ENCODE assay signal across 16 cellular contexts in genomic region chr10:13338337-13339128, GRCh38. TPM values are rescaled to one million over a fixed set of nuclear protein-coding genes. Genes with fewer than 3 reads are reported as not detected.
A peak's percentile ranks its signal among the peaks of the same experiment; 100 is the strongest.
DNase-seq lines count a peak whose midpoint lies in the region; ATAC-seq, FAIRE-seq and TF ChIP-seq lines count a peak whose summit lies in the region.
"Had no signal": no experiment of that assay in that cellular context is flagged by ENCODE, and none has a peak within 500 bp of the region (broad histone marks: within the 10 kb centered on the region; RNA-seq: fewer than 3 reads in every experiment).

No MANE protein-coding gene starts in this region.

- H2AFZ ChIP-seq in KMS-11 (ENCODE audit: low read depth) (no peak overlapping the region), endothelial cell of umbilical vein (ENCODE audit: low read depth, low read length) (no peak overlapping the region)

- dilution Hi-C loops in endothelial cell of umbilical vein (cut with MboI; ENCODE audit: extremely low pct_ligation_motif_present, low sequenced_read_pairs), result no loop called here

- peak; percentile 33 for FAIRE-seq in endothelial cell of umbilical vein (lab: Jason Lieb, UNC)
- FAIRE-seq: A549, RCC 7860 had no signal

- H3K4me3 ChIP-seq in A673 (ENCODE audit: low read depth, low read length, poor library complexity, severe bottlenecking), result no peak overlapping the region
- H3K4me3 ChIP-seq in KMS-11 (IDR thresholded peaks at IDR 0.05; ENCODE audit: insufficient read depth, low read depth, low read length), result no peak overlapping the region
- no peak overlapping the region for H3K4me3 ChIP-seq in endothelial cell of umbilical vein (replicated peaks in 1 of 3; ENCODE audit: insufficient read depth in 1 of 3, low read depth in 1 of 3, low read length in 3 of 3)
- H3K4me3 ChIP-seq: A549 had no signal

- peak; percentile 67 for DNase-seq in A673 (ENCODE audit: low spot score)
- DNase-seq in endothelial cell of umbilical vein (ENCODE audit: low read depth, low spot score), result peak; percentile 47
- DNase-seq in lung microvascular endothelial cell (ENCODE audit: low read depth in 2 of 2), result peak; percentile 58 to 87
- no peak for DNase-seq in NCI-H1048 (lab: John Stamatoyannopoulos, UW)
- no peak for DNase-seq in DMS79 treated with DMSO at 0.1 percent for 48 hours (lab: John Stamatoyannopoulos, UW)
- no peak for DNase-seq in NCI-H2196 (lab: John Stamatoyannopoulos, UW; ENCODE audit: unreplicated experiment)
- DNase-seq: activated CD8-positive, alpha-beta memory T cell treated with anti-CD3 and anti-CD28 coated beads for 24 hours; activated naive CD4-positive, alpha-beta T cell treated with anti-CD3 and anti-CD28 coated beads for 36 hours; foreskin keratinocyte; NCI-H1092 treated with DMSO at 0.1 percent for 48 hours; NCI-H226; T-helper 9 cell had no signal

- no peaks in the 10 kb centered on the region for H3K9me1 ChIP-seq in endothelial cell of umbilical vein (replicated peaks; ENCODE audit: control insufficient read depth, extremely low read depth, insufficient read depth, low read length)

- no peak for ATAC-seq in GM18505 (IDR thresholded peaks at IDR 0.05; ENCODE audit: unreplicated experiment)
- ATAC-seq: A549, foreskin keratinocyte had no signal

- BruUV-seq in A673 (replicated peaks; lab: Mats Ljungman, UMichigan) (no TSS peak), endothelial cell of umbilical vein (replicated peaks; lab: Mats Ljungman, UMichigan) (no TSS peak)

- peaks cover 53% of the 10 kb centered on the region for H3K36me3 ChIP-seq in A673 (ENCODE audit: insufficient read depth, low read length, poor library complexity, severe bottlenecking)
- peaks cover 7% of the 10 kb centered on the region; the same call in 1 of the 2 replicates for H3K36me3 ChIP-seq in KMS-11 (ENCODE audit: insufficient read depth)
- H3K36me3 ChIP-seq in endothelial cell of umbilical vein (ENCODE audit: control insufficient read depth in 2 of 2, extremely low read depth in 1 of 2, insufficient read depth in 2 of 2, low read length in 2 of 2), result peaks cover 8 to 13% of the 10 kb centered on the region in 2 experiments

- no peaks in the 10 kb centered on the region for H3K27me3 ChIP-seq in A673 (replicated peaks; ENCODE audit: insufficient read depth, low read depth, low read length, poor library complexity)
- no peaks in the 10 kb centered on the region for H3K27me3 ChIP-seq in KMS-11 (ENCODE audit: insufficient read depth, low read depth)
- H3K27me3 ChIP-seq in endothelial cell of umbilical vein (ENCODE audit: control insufficient read depth in 2 of 2, insufficient read depth in 2 of 2, low read length in 2 of 2), result no peaks in the 10 kb centered on the region
- H3K27me3 ChIP-seq: foreskin keratinocyte had no signal

- TF ChIP-seq POLR2A in endothelial cell of umbilical vein (IDR thresholded peaks at IDR 0.05; ENCODE audit: low read depth, low read length) (no peak), GM18505 (IDR thresholded peaks at IDR 0.05; ENCODE audit: borderline replicate concordance, extremely low read depth, insufficient read depth, insufficient read length) (no peak)

- peak overlapping the region; percentile 97; the same call in 1 of the 2 replicates for H3K4me2 ChIP-seq in KMS-11
- H3K4me2 ChIP-seq in endothelial cell of umbilical vein (ENCODE audit: insufficient read depth, low read length), result no peak overlapping the region
- H3K4me2 ChIP-seq: A549 had no signal

- H3K9me3 ChIP-seq in A673 (ENCODE audit: low read depth, low read length, poor library complexity, severe bottlenecking) (no peaks in the 10 kb centered on the region), endothelial cell of umbilical vein (replicated peaks; ENCODE audit: control insufficient read depth, insufficient read depth, low read length) (no peaks in the 10 kb centered on the region)
- H3K9me3 ChIP-seq: A549 had no signal

- H3K27ac ChIP-seq in A673 (ENCODE audit: low read depth, low read length, poor library complexity, severe bottlenecking) (peak overlapping the region; percentile 57), KMS-11 (peak overlapping the region; percentile 57; the same call in 1 of the 2 replicates), endothelial cell of umbilical vein (ENCODE audit: insufficient read depth, low read depth, low read length) (no peak overlapping the region)
- H3K27ac ChIP-seq: A549, foreskin keratinocyte had no signal

- H4K20me1 ChIP-seq in KMS-11 (ENCODE audit: insufficient read depth) (no peaks in the 10 kb centered on the region), endothelial cell of umbilical vein (replicated peaks; ENCODE audit: control insufficient read depth, extremely low read depth, insufficient read depth, low read length) (no peaks in the 10 kb centered on the region)

- TF ChIP-seq CTCF in A673 (conservative IDR thresholded peaks at IDR 0.05; ENCODE audit: low read depth, low read length) (no peak), KMS-11 (conservative IDR thresholded peaks at IDR 0.05; ENCODE audit: low read depth, low read length) (no peak), endothelial cell of umbilical vein (IDR thresholded peaks at IDR 0.05; ENCODE audit: extremely low read depth in 1 of 2, insufficient read depth in 1 of 2, low read depth in 1 of 2, low read length in 2 of 2) (no peak)

- H3K9ac ChIP-seq in KMS-11 (no peak overlapping the region), endothelial cell of umbilical vein (replicated peaks; ENCODE audit: extremely low read depth, insufficient read depth, low read length) (no peak overlapping the region)

- POLR2A ChIA-PET in A673 (lab: Charles Lee; ENCODE audit: low non-redundant PET), result no interaction called here
- POLR2A ChIA-PET in endothelial cell of umbilical vein (lab: Charles Lee), result no interaction called here

- CTCF ChIA-PET in A673 (lab: Charles Lee), result no interaction called here
- CTCF ChIA-PET in endothelial cell of umbilical vein (lab: Charles Lee), result interaction anchor here (1.0 kb wide), 1 partner anchor 36 kb away, joined by 4 read pairs; no protein-coding TSS in a partner anchor

- H3K4me1 ChIP-seq in A673 (ENCODE audit: insufficient read depth, low read length, poor library complexity, severe bottlenecking) (peaks cover 17% of the 10 kb centered on the region), KMS-11 (ENCODE audit: low read depth, poor library complexity, severe bottlenecking) (peaks cover 81% of the 10 kb centered on the region), endothelial cell of umbilical vein (ENCODE audit: control insufficient read depth, extremely low read depth, insufficient read depth, low read length) (no peaks in the 10 kb centered on the region)

- peaks cover 68% of the 10 kb centered on the region for H3K79me2 ChIP-seq in KMS-11 (ENCODE audit: insufficient read depth, low read depth)
- peaks cover 27% of the 10 kb centered on the region for H3K79me2 ChIP-seq in endothelial cell of umbilical vein (ENCODE audit: control insufficient read depth, insufficient read depth, low read length)

- intact Hi-C loops in A673 (cut with micrococcal nuclease; ENCODE audit: unreplicated experiment), result no loop called here
- intact Hi-C loops in endothelial cell of umbilical vein (cut with micrococcal nuclease), result no loop called here

TF ChIP-seq in endothelial cell of umbilical vein, 7 proteins besides CTCF, POLR2A, EP300 and RAD21:
- TF ChIP-seq GATA2 (IDR thresholded peaks at IDR 0.05; ENCODE audit: insufficient read depth, insufficient read length, low read depth, low read length) (no peak), EZH2 (IDR thresholded peaks at IDR 0.05; ENCODE audit: borderline replicate concordance, low read depth, low read length, severe bottlenecking) (no peak), FOS (IDR thresholded peaks at IDR 0.05; ENCODE audit: borderline replicate concordance, insufficient read depth, low read length) (no peak)

RNA-seq across cellular contexts. Expression of gene SEPHS1, which starts 9.6 kb away (rescaled TPM):
- total RNA-seq in A673 (2021), result 111 and 124 TPM in 2 replicates
- total RNA-seq in endothelial cell of umbilical vein, result 55.4 and 59.9 TPM in 2 replicates
- polyA plus RNA-seq in endothelial cell of umbilical vein, result 31.6 and 40.6 TPM in 2 replicates
- polyA plus RNA-seq in endothelial cell of umbilical vein (2011; cell fraction: cytosol; rRNA removed), result 45.6 and 53.1 TPM in 2 replicates
- 37.9 and 41.7 TPM in 2 replicates for polyA plus RNA-seq in endothelial cell of umbilical vein (2011; cell fraction: nucleus; rRNA removed)
- 52.0 and 64.4 TPM in 2 replicates for polyA plus RNA-seq in endothelial cell of umbilical vein (2012)
- 80.5 and 82.6 TPM in 2 replicates for polyA minus RNA-seq in endothelial cell of umbilical vein
- polyA minus RNA-seq in endothelial cell of umbilical vein (2011; cell fraction: cytosol; rRNA and poly(A)+ RNA removed), result 46.8 TPM
- polyA minus RNA-seq in endothelial cell of umbilical vein (2011; cell fraction: nucleus; rRNA and poly(A)+ RNA removed), result 19.1 and 25.1 TPM in 2 replicates
- 29.0 and 35.1 TPM in 2 replicates for total RNA-seq in lung microvascular endothelial cell

RNA-seq across cellular contexts. Expression of gene PHYH, which starts 38.7 kb away (rescaled TPM):
- 5.1 and 8.6 TPM in 2 replicates for total RNA-seq in A673 (2021)
- total RNA-seq in endothelial cell of umbilical vein, result 9.4 and 9.8 TPM in 2 replicates
- 4.7 and 5.6 TPM in 2 replicates for polyA plus RNA-seq in endothelial cell of umbilical vein
- 5.4 and 7.2 TPM in 2 replicates for polyA plus RNA-seq in endothelial cell of umbilical vein (2011; cell fraction: cytosol; rRNA removed)
- 10.4 and 13.0 TPM in 2 replicates for polyA plus RNA-seq in endothelial cell of umbilical vein (2011; cell fraction: nucleus; rRNA removed)
- polyA plus RNA-seq in endothelial cell of umbilical vein (2012), result 13.1 and 14.5 TPM in 2 replicates
- polyA minus RNA-seq in endothelial cell of umbilical vein, result 2.5 and 4.5 TPM in 2 replicates
- 3.2 TPM for polyA minus RNA-seq in endothelial cell of umbilical vein (2011; cell fraction: cytosol; rRNA and poly(A)+ RNA removed)
- 2.0 and 3.0 TPM in 2 replicates for polyA minus RNA-seq in endothelial cell of umbilical vein (2011; cell fraction: nucleus; rRNA and poly(A)+ RNA removed)
- 7.2 and 12.1 TPM in 2 replicates for total RNA-seq in lung microvascular endothelial cell

Comparison
In these comparisons a context has a peak if more than half of its experiments do, and no peak if none do; other contexts are left out.
1. DNase-seq: peak in A673 (single experiment), endothelial cell of umbilical vein (single experiment) and lung microvascular endothelial cell (2 of 2); none in NCI-H1048 (single experiment), DMS79 treated with DMSO at 0.1 percent for 48 hours (single experiment) and NCI-H2196 (single experiment).